12 cellular contexts compared by ENCODE assay signal in genomic region chr17:47735536-47736011, GRCh38. TPM values are rescaled to one million over a fixed set of nuclear protein-coding genes. Genes with fewer than 3 reads are reported as not detected.
DNase-seq lines count a peak whose midpoint lies in the region; ATAC-seq and TF ChIP-seq lines count a peak whose summit lies in the region.
"Had no signal": no experiment of that assay in that cellular context is flagged by ENCODE, and none has a peak within 500 bp of the region (broad histone marks: within the 10 kb centered on the region; RNA-seq: fewer than 3 reads in every experiment).

No MANE protein-coding gene starts in this region.

- H3K36me3 ChIP-seq in colonic mucosa (no peaks in the 10 kb centered on the region), mesendoderm (ENCODE audit: control insufficient read depth, insufficient read depth, low read length) (no peaks in the 10 kb centered on the region)

- no peaks in the 10 kb centered on the region for H3K27me3 ChIP-seq in CD4-positive, alpha-beta T cell (ENCODE audit: control insufficient read depth, insufficient read depth, low read length)
- peaks cover 25% of the 10 kb centered on the region for H3K27me3 ChIP-seq in colonic mucosa
- peaks cover 16% of the 10 kb centered on the region for H3K27me3 ChIP-seq in mesendoderm (ENCODE audit: insufficient read depth, low read length, poor library complexity)

- WGBS in mesendoderm (ENCODE audit: extremely low coverage, insufficient coverage, low lambda C conversion rate): no CpG with 5 or more reads among the region's 3 CpGs

- no peak overlapping the region for H4K5ac ChIP-seq in mesendoderm (ENCODE audit: low read length)

- no peak overlapping the region for H2BK15ac ChIP-seq in mesendoderm (replicated peaks; ENCODE audit: low read depth)

- H3K27me3 Mint-ChIP-seq in CD4-positive, alpha-beta T cell: peaks cover 11% of the 10 kb centered on the region
- peaks cover 80% of the 10 kb centered on the region for H3K27me3 Mint-ChIP-seq in mesothelial cell of epicardium (ENCODE audit: low read depth)

- peak overlapping the region; percentile 85 for H3K27ac Mint-ChIP-seq in CD4-positive, alpha-beta T cell
- no peak overlapping the region for H3K27ac Mint-ChIP-seq in mesothelial cell of epicardium
- H3K27ac Mint-ChIP-seq: nephron had no signal

- peak in 1 of 10 experiments; percentile 28 for DNase-seq in CD4-positive, alpha-beta T cell
- DNase-seq in colonic mucosa: no peak
- no peak for DNase-seq in mesendoderm
- DNase-seq in NCI-H2029 treated with DMSO at 0.1 percent for 48 hours (lab: John Stamatoyannopoulos, UW): no peak
- no peak for DNase-seq in mesothelial cell of epicardium (ENCODE audit: low spot score in 2 of 2, unreplicated experiment in 2 of 2)
- DNase-seq in SKM-1 treated with dmso at 0.1 percent for 144 hours (lab: John Stamatoyannopoulos, UW; ENCODE audit: unreplicated experiment): no peak
- DNase-seq: DMS153 had no signal

- H3K4me1 Mint-ChIP-seq in CD4-positive, alpha-beta T cell (ENCODE audit: low read depth): peaks cover 28% of the 10 kb centered on the region
- peaks cover 3% of the 10 kb centered on the region for H3K4me1 Mint-ChIP-seq in mesothelial cell of epicardium

- no peak for TF ChIP-seq CTCF in CD4-positive, alpha-beta T cell (IDR thresholded peaks at IDR 0.05)
- TF ChIP-seq CTCF in colonic mucosa (IDR thresholded peaks at IDR 0.05): no peak
- TF ChIP-seq CTCF in mesothelial cell of epicardium (IDR thresholded peaks at IDR 0.05; ENCODE audit: unreplicated experiment): no peak

- ATAC-seq in CD4-positive, alpha-beta T cell (ENCODE audit: poor library complexity): no peak
- ATAC-seq in GM19025 (IDR thresholded peaks at IDR 0.05; ENCODE audit: low read depth, unreplicated experiment) (peak; percentile 38), HG03342 (IDR thresholded peaks at IDR 0.05; ENCODE audit: unreplicated experiment) (peak; percentile 60)

- peak overlapping the region; percentile 95 for H3K4me3 Mint-ChIP-seq in CD4-positive, alpha-beta T cell
- no peak overlapping the region for H3K4me3 Mint-ChIP-seq in mesothelial cell of epicardium

- CTCF ChIA-PET in CD4-positive, alpha-beta T cell (lab: Charles Lee): interaction anchor here (1.4 to 1.8 kb wide), 2 partner anchors 30 to 86 kb away, joined by 3 read pairs; partner anchors contain the start of gene KPNB1

- no peak overlapping the region for H3K23ac ChIP-seq in mesendoderm (ENCODE audit: low read length)

- no peak overlapping the region for H2BK5ac ChIP-seq in mesendoderm (ENCODE audit: low read length)

- no peak overlapping the region for H3K4ac ChIP-seq in mesendoderm (ENCODE audit: low read depth, low read length)

- H3K79me2 ChIP-seq in mesendoderm (ENCODE audit: control insufficient read depth, insufficient read depth, low read length): no peaks in the 10 kb centered on the region

- no peak overlapping the region for H3K56ac ChIP-seq in mesendoderm (ENCODE audit: low read length)

- H3K4me2 ChIP-seq in mesendoderm (ENCODE audit: low read length): no peak overlapping the region

- no peak overlapping the region for H4K8ac ChIP-seq in mesendoderm (ENCODE audit: low read depth, low read length)

- H3K4me3 ChIP-seq in colonic mucosa (peak overlapping the region; percentile 2), mesendoderm (ENCODE audit: low read length) (no peak overlapping the region)

- POLR2A ChIA-PET in CD4-positive, alpha-beta T cell (lab: Charles Lee): interaction anchor here (0.8 kb wide), 1 partner anchor 29 kb away, joined by 3 read pairs; no protein-coding TSS in a partner anchor

- no peak overlapping the region for H3K27ac ChIP-seq in CD4-positive, alpha-beta T cell (ENCODE audit: low read depth, low read length)
- H3K27ac ChIP-seq in colonic mucosa: no peak overlapping the region
- no peak overlapping the region for H3K27ac ChIP-seq in mesendoderm (ENCODE audit: low read depth, low read length)

- intact Hi-C loops in CD4-positive, alpha-beta T cell (cut with DNase I, micrococcal nuclease): loop anchor here in 1 of 2 experiments (5.0 kb wide), 1 partner anchor 47 kb away; no protein-coding TSS in a partner anchor
- intact Hi-C loops in colonic mucosa (cut with DNase I): no loop called here

- no peak overlapping the region for H2AK5ac ChIP-seq in mesendoderm (ENCODE audit: low read length)

- H3K9me3 ChIP-seq in CD4-positive, alpha-beta T cell (ENCODE audit: control insufficient read depth, low read length): no peaks in the 10 kb centered on the region
- H3K9me3 ChIP-seq in colonic mucosa: no peaks in the 10 kb centered on the region

- H3K36me3 Mint-ChIP-seq in CD4-positive, alpha-beta T cell (ENCODE audit: low read depth): no peaks in the 10 kb centered on the region
- no peaks in the 10 kb centered on the region for H3K36me3 Mint-ChIP-seq in mesothelial cell of epicardium

- peaks cover 3% of the 10 kb centered on the region for H3K4me1 ChIP-seq in colonic mucosa
- no peaks in the 10 kb centered on the region for H3K4me1 ChIP-seq in mesendoderm (ENCODE audit: control insufficient read depth, low read depth, low read length)

- no peak overlapping the region for H3K9ac ChIP-seq in colonic mucosa (ENCODE audit: low read depth in 2 of 2, low read length in 2 of 2)
- no peak overlapping the region for H3K9ac ChIP-seq in mesendoderm (ENCODE audit: low read length)

- no peaks in the 10 kb centered on the region for H3K79me1 ChIP-seq in mesendoderm (ENCODE audit: low read length)

- no peak overlapping the region for H2BK120ac ChIP-seq in mesendoderm (ENCODE audit: low read depth, low read length)

- H3K9me3 Mint-ChIP-seq in CD4-positive, alpha-beta T cell: no peaks in the 10 kb centered on the region
- H3K9me3 Mint-ChIP-seq in mesothelial cell of epicardium: no peaks in the 10 kb centered on the region

- H3K18ac ChIP-seq in mesendoderm (ENCODE audit: low read length): no peak overlapping the region

RNA-seq across cellular contexts. Expression of gene TBX21, which starts 2.5 kb away (rescaled TPM):
- 10 to 100 TPM; 10.6 to 12.3 TPM for total RNA-seq in CD4-positive, alpha-beta T cell
- total RNA-seq in colonic mucosa (under 1 TPM; 0.40 to 0.49 TPM), mesothelial cell of epicardium (not detected in 3 replicates)
- polyA plus RNA-seq in mesendoderm (2013, experiment 1 of 2): 0.01 TPM
- polyA plus RNA-seq in mesendoderm (2013, experiment 2 of 2): 0.04 TPM
- total RNA-seq: fibroblast of lung, OCI-LY7 had no signal
- polyA plus RNA-seq: fibroblast of lung had no signal

RNA-seq across cellular contexts. Expression of gene TBKBP1, which starts 41.6 kb away (rescaled TPM):
- 1 to 10 TPM; 2.4 to 3.0 TPM for total RNA-seq in CD4-positive, alpha-beta T cell
- 1 to 10 TPM; 1.3 to 2.9 TPM for total RNA-seq in colonic mucosa
- polyA plus RNA-seq in mesendoderm (2013, experiment 1 of 2): 8.1 TPM
- polyA plus RNA-seq in mesendoderm (2013, experiment 2 of 2): 7.0 TPM
- total RNA-seq in mesothelial cell of epicardium: 49.8 to 53.9 TPM (median 52.7 TPM) in 3 replicates

Comparison
In these comparisons a context has a peak if more than half of its experiments do, and no peak if none do; other contexts are left out.
1. RNA of gene TBX21, which starts 2.5 kb away (total RNA-seq): 10.6 to 12.3 TPM in CD4-positive, alpha-beta T cell; 0.40 to 0.49 TPM in colonic mucosa and not detected in mesothelial cell of epicardium; every median in the first group is over 4 times any median in the second.
2. RNA of gene TBKBP1, which starts 41.6 kb away (total RNA-seq): 49.8 to 53.9 TPM in mesothelial cell of epicardium; 2.4 to 3.0 TPM in CD4-positive, alpha-beta T cell and 1.3 to 2.9 TPM in colonic mucosa; every median in the first group is over 10 times any median in the second.